In genomic region chr3:122410111-122410510, GRCh38 we compare ENCODE assay signal across 14 cellular contexts.
"Had no signal": no experiment of that assay in that cellular context is flagged by ENCODE, and none has a peak within 500 bp of the region (broad histone marks: within the 10 kb centered on the region; RNA-seq: fewer than 3 reads in every experiment).

No MANE protein-coding gene starts in this region.

- H3K27ac Mint-ChIP-seq: T-helper 17 cell had no signal

- DNase-seq: activated effector memory CD4-positive, alpha-beta T cell treated with Interleukin-2 at 50 U/mL for 16 hours; adrenal gland; caudate nucleus; colonic mucosa; effector CD4-positive, alpha-beta T cell; kidney; naive thymus-derived CD8-positive, alpha-beta T cell; nucleus accumbens; right lobe of liver; SHP77; stimulated activated naive CD4-positive, alpha-beta T cell treated with Interleukin-2 at 50 U/mL for 16 hours; T-helper 17 cell; testis had no signal

- ATAC-seq: naive thymus-derived CD8-positive, alpha-beta T cell; T-helper 17 cell had no signal

- H3K9me3 Mint-ChIP-seq: naive thymus-derived CD8-positive, alpha-beta T cell had no signal

- H3K36me3 ChIP-seq: prostate gland had no signal

- H3K27me3 ChIP-seq: adrenal gland, colonic mucosa, right lobe of liver, testis had no signal

- H3K27me3 Mint-ChIP-seq: naive thymus-derived CD8-positive, alpha-beta T cell; T-helper 17 cell had no signal

- H3K4me3 ChIP-seq: adrenal gland, colonic mucosa, prostate gland, right lobe of liver, testis had no signal

- H3K27ac ChIP-seq: colonic mucosa, prostate gland, right lobe of liver, testis had no signal

- H3K9me3 ChIP-seq: adrenal gland, colonic mucosa, prostate gland, right lobe of liver, testis had no signal

- H3K4me1 ChIP-seq: colonic mucosa, prostate gland had no signal
